Comparison of ENCODE assay signal across 9 cellular contexts in the genomic region with DNA sequence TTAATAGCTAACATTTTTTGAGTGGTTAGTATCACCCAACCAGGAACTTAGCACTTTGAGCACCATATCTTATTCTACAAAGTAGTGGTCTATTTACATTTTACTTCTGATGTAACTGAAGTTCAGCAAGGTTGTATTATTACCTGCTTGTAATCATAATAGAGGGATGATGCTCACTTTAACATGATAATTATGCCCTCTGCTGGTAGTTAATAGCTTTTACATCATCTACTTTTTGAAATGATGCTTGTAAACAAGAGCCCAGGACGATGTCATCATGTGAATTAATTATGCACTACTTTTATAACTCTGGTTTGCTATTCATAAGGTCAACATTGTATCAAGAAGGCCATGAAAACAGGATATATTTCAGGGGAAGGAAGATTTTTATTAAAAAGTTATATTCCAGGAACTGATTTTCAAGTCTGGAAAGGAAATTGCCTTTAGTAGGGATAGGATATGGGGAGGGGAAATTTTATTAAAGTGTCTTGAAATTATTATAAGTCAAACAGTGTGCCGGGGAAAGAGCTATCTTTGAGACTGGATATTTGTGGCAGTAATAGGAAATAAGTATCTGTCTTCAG.
A peak's percentile ranks its signal among the peaks of the same experiment; 100 is the strongest.
DNase-seq lines count a peak whose midpoint lies in the region; ATAC-seq lines count a peak whose summit lies in the region.
"Had no signal": no experiment of that assay in that cellular context is flagged by ENCODE, and none has a peak within 500 bp of the region (broad histone marks: within the 10 kb centered on the region; RNA-seq: fewer than 3 reads in every experiment).

No MANE protein-coding gene starts in this region.

- intact Hi-C loops in naive thymus-derived CD4-positive, alpha-beta T cell (cut with micrococcal nuclease): loop anchor here (1.0 to 10.0 kb wide), 10 partner anchors 32 to 1118 kb away; a partner anchor contains a TSS

- POLR2A ChIA-PET in naive thymus-derived CD4-positive, alpha-beta T cell (lab: Charles Lee): no interaction called here

- in situ Hi-C loops in Caki2 (cut with HindIII; ENCODE audit: low pct_unique_long_range_greater_than_20kb, low sequenced_read_pairs): no loop called here

- peaks cover 0 to 3% (median 0%) of the 10 kb centered on the region in 3 experiments for H3K9me3 ChIP-seq in naive thymus-derived CD4-positive, alpha-beta T cell (ENCODE audit: control insufficient read depth in 2 of 3, low read length in 3 of 3)
- H3K9me3 ChIP-seq: SJSA1 had no signal

- peaks cover 9% of the 10 kb centered on the region for H3K27me3 Mint-ChIP-seq in central memory CD8-positive, alpha-beta T cell
- H3K27me3 Mint-ChIP-seq in naive thymus-derived CD4-positive, alpha-beta T cell: peaks cover 4 to 14% (median 8%) of the 10 kb centered on the region in 5 donors
- H3K27me3 Mint-ChIP-seq in activated CD8-positive, alpha-beta memory T cell treated with anti-CD3 and anti-CD28 coated beads, Interleukin-2, amount 10 ng/mL, durations not matched to agents 7 days and 5 days: peaks cover 12% of the 10 kb centered on the region

- CTCF ChIA-PET in naive thymus-derived CD4-positive, alpha-beta T cell (lab: Charles Lee): interaction anchor here (0.7 to 2.2 kb wide), 8 partner anchors 22 to 99 kb away, joined by 3 to 26 read pairs (median 3); no protein-coding TSS in a partner anchor
- CTCF ChIA-PET in activated CD8-positive, alpha-beta memory T cell treated with anti-CD3 and anti-CD28 coated beads, Interleukin-2, amount 10 ng/mL, durations not matched to agents 7 days and 5 days (lab: Charles Lee): interaction anchor here (1.0 to 2.3 kb wide), 8 partner anchors 9 to 101 kb away, joined by 3 to 34 read pairs (median 4); a partner anchor contains a TSS

- no peak overlapping the region for H3K4me3 ChIP-seq in naive thymus-derived CD4-positive, alpha-beta T cell (ENCODE audit: low read length)
- H3K4me3 ChIP-seq: SJSA1 had no signal

- H3K4me1 ChIP-seq in naive thymus-derived CD4-positive, alpha-beta T cell (ENCODE audit: control insufficient read depth in 2 of 2, insufficient read depth in 2 of 2, low read length in 2 of 2): no peaks in the 10 kb centered on the region
- H3K4me1 ChIP-seq: SJSA1 had no signal

- H3K27ac Mint-ChIP-seq in central memory CD8-positive, alpha-beta T cell (ENCODE audit: low read depth): no peak overlapping the region
- no peak overlapping the region for H3K27ac Mint-ChIP-seq in naive thymus-derived CD4-positive, alpha-beta T cell
- no peak overlapping the region for H3K27ac Mint-ChIP-seq in activated CD8-positive, alpha-beta memory T cell treated with anti-CD3 and anti-CD28 coated beads, Interleukin-2, amount 10 ng/mL, durations not matched to agents 7 days and 5 days

- no peak overlapping the region for H3K27ac ChIP-seq in naive thymus-derived CD4-positive, alpha-beta T cell (ENCODE audit: low read depth, low read length)
- H3K27ac ChIP-seq: SJSA1 had no signal

- H3K9me3 Mint-ChIP-seq in central memory CD8-positive, alpha-beta T cell: no peaks in the 10 kb centered on the region
- H3K9me3 Mint-ChIP-seq in naive thymus-derived CD4-positive, alpha-beta T cell: no peaks in the 10 kb centered on the region
- H3K9me3 Mint-ChIP-seq in activated CD8-positive, alpha-beta memory T cell treated with anti-CD3 and anti-CD28 coated beads, Interleukin-2, amount 10 ng/mL, durations not matched to agents 7 days and 5 days (ENCODE audit: low read depth): no peaks in the 10 kb centered on the region

- H3K36me3 ChIP-seq in naive thymus-derived CD4-positive, alpha-beta T cell (ENCODE audit: control insufficient read depth in 2 of 3, insufficient read depth in 3 of 3, low read length in 3 of 3): no peaks in the 10 kb centered on the region
- H3K36me3 ChIP-seq: SJSA1 had no signal

- H3K36me3 Mint-ChIP-seq in central memory CD8-positive, alpha-beta T cell (ENCODE audit: insufficient read depth): no peaks in the 10 kb centered on the region
- no peaks in the 10 kb centered on the region for H3K36me3 Mint-ChIP-seq in naive thymus-derived CD4-positive, alpha-beta T cell
- H3K36me3 Mint-ChIP-seq in activated CD8-positive, alpha-beta memory T cell treated with anti-CD3 and anti-CD28 coated beads, Interleukin-2, amount 10 ng/mL, durations not matched to agents 7 days and 5 days: no peaks in the 10 kb centered on the region

- peak; percentile 30 for DNase-seq in Caki2 (ENCODE audit: low read depth)
- DNase-seq in NCI-H69 (lab: John Stamatoyannopoulos, UW): peak; percentile 82
- DNase-seq in central memory CD8-positive, alpha-beta T cell (ENCODE audit: low spot score in 2 of 2): no peak
- peak in 3 of 9 donors; percentile 9 to 30 (median 19) for DNase-seq in naive thymus-derived CD4-positive, alpha-beta T cell
- no peak for DNase-seq in activated CD8-positive, alpha-beta memory T cell treated with anti-CD3 and anti-CD28 coated beads, Interleukin-2, amount 10 ng/mL, durations not matched to agents 7 days and 5 days
- no peak for DNase-seq in activated naive CD4-positive, alpha-beta T cell treated with anti-CD3 and anti-CD28 coated beads, Interleukin-2, amount 50 U/mL, for 16 hours

- H3K27me3 ChIP-seq in naive thymus-derived CD4-positive, alpha-beta T cell (ENCODE audit: control insufficient read depth in 2 of 2, insufficient read depth in 2 of 2, low read length in 2 of 2): no peaks in the 10 kb centered on the region
- H3K27me3 ChIP-seq: SJSA1 had no signal

- no peak overlapping the region for H3K4me3 Mint-ChIP-seq in central memory CD8-positive, alpha-beta T cell
- no peak overlapping the region for H3K4me3 Mint-ChIP-seq in naive thymus-derived CD4-positive, alpha-beta T cell
- H3K4me3 Mint-ChIP-seq in activated CD8-positive, alpha-beta memory T cell treated with anti-CD3 and anti-CD28 coated beads, Interleukin-2, amount 10 ng/mL, durations not matched to agents 7 days and 5 days: no peak overlapping the region

- ATAC-seq in GM19397 (IDR thresholded peaks at IDR 0.05; ENCODE audit: unreplicated experiment): peak; percentile 74
- ATAC-seq in HG03469 (IDR thresholded peaks at IDR 0.05; ENCODE audit: unreplicated experiment): peak; percentile 61
- ATAC-seq in central memory CD8-positive, alpha-beta T cell (replicated peaks; ENCODE audit: extremely low read depth, poor library complexity, severe bottlenecking): peak; percentile 54
- peak; percentile 68 for ATAC-seq in naive thymus-derived CD4-positive, alpha-beta T cell
- ATAC-seq in activated CD8-positive, alpha-beta memory T cell treated with anti-CD3 and anti-CD28 coated beads, Interleukin-2, amount 10 ng/mL, durations not matched to agents 7 days and 5 days: no peak

- H3K4me1 Mint-ChIP-seq in central memory CD8-positive, alpha-beta T cell: no peaks in the 10 kb centered on the region
- no peaks in the 10 kb centered on the region for H3K4me1 Mint-ChIP-seq in naive thymus-derived CD4-positive, alpha-beta T cell
- H3K4me1 Mint-ChIP-seq in activated CD8-positive, alpha-beta memory T cell treated with anti-CD3 and anti-CD28 coated beads, Interleukin-2, amount 10 ng/mL, durations not matched to agents 7 days and 5 days: no peaks in the 10 kb centered on the region

Comparison
In these comparisons a context has a peak if more than half of its experiments do, and no peak if none do; other contexts are left out.
1. DNase-seq: peak in Caki2 (single experiment) and NCI-H69 (single experiment); none in central memory CD8-positive, alpha-beta T cell (0 of 2), activated CD8-positive, alpha-beta memory T cell treated with anti-CD3 and anti-CD28 coated beads, Interleukin-2, amount 10 ng/mL, durations not matched to agents 7 days and 5 days (single experiment) and activated naive CD4-positive, alpha-beta T cell treated with anti-CD3 and anti-CD28 coated beads, Interleukin-2, amount 50 U/mL, for 16 hours (single experiment).